ENCODE assay signal across 1 cellular context in the genomic region with DNA sequence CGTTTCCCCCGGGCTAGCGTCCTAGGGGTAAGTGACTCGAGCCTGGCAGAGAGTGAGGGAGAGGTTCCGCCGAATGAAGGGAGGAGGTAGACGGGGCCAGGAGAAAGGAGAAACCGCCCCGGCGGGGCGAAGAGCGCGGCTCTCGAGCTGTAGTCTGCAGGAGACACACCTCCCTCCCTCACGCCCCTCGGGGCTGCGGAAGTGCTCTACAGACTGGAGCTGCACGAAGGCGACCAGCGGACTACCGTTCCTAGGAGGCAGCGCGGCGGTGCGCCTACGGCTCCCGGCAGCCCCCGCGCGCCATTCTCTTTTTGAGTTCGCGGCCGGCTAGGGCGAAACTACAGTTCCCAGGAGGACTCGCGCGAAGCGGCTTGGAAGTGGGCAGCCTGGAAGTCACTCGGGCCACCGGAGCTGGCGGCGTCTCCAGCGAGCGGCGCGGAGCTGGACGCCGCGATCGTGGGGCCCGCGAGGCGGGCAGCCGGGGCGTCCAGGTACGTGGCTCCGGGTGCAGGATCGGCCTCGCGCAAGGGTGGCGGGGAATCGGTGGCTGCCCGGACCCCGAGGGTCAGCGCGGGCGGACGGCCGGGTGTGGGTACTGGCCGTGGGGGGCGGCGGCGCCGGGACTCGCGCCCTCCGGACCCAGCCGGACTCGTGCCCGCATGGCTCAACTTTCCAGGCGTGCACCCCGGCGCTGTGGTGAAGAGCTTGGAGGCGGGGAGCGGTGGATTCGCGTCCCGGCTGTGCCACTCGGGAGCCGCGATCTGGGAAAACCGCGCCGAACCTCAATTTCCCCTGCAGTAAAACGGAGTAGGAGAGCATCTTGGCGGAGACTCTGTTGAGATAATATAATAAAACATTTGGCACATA.
TF ChIP-seq lines count a peak whose summit lies in the region.

A gene with protein sequence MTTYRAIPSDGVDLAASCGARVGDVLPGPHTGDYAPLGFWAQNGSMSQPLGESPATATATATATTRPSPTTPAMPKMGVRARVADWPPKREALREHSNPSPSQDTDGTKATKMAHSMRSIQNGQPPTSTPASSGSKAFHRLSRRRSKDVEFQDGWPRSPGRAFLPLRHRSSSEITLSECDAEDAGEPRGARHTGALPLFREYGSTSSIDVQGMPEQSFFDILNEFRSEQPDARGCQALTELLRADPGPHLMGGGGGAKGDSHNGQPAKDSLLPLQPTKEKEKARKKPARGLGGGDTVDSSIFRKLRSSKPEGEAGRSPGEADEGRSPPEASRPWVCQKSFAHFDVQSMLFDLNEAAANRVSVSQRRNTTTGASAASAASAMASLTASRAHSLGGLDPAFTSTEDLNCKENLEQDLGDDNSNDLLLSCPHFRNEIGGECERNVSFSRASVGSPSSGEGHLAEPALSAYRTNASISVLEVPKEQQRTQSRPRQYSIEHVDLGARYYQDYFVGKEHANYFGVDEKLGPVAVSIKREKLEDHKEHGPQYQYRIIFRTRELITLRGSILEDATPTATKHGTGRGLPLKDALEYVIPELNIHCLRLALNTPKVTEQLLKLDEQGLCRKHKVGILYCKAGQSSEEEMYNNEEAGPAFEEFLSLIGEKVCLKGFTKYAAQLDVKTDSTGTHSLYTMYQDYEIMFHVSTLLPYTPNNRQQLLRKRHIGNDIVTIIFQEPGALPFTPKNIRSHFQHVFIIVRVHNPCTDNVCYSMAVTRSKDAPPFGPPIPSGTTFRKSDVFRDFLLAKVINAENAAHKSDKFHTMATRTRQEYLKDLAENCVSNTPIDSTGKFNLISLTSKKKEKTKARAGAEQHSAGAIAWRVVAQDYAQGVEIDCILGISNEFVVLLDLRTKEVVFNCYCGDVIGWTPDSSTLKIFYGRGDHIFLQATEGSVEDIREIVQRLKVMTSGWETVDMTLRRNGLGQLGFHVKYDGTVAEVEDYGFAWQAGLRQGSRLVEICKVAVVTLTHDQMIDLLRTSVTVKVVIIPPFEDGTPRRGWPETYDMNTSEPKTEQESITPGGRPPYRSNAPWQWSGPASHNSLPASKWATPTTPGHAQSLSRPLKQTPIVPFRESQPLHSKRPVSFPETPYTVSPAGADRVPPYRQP (N-terminal part only) (plus strand): TSS at position 341 of the 867 bp plus-strand sequence. CDS start 174,358 bp downstream, outside the sequence.

TF ChIP-seq in K562, 482 proteins besides CTCF, POLR2A, EP300 and RAD21 (continued from another document and continues in another):
- TF ChIP-seq, protein P1, sequence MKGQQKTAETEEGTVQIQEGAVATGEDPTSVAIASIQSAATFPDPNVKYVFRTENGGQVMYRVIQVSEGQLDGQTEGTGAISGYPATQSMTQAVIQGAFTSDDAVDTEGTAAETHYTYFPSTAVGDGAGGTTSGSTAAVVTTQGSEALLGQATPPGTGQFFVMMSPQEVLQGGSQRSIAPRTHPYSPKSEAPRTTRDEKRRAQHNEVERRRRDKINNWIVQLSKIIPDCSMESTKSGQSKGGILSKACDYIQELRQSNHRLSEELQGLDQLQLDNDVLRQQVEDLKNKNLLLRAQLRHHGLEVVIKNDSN (CRISPR knock-in tag; IDR thresholded peaks at IDR 0.05), result no peak
- peak; percentile 70 for TF ChIP-seq ZNF766 (CRISPR knock-in tag; conservative IDR thresholded peaks at IDR 0.05)
- no peak for TF ChIP-seq GATA2 (CRISPR knock-in tag; IDR thresholded peaks at IDR 0.05)
- TF ChIP-seq, protein P2, sequence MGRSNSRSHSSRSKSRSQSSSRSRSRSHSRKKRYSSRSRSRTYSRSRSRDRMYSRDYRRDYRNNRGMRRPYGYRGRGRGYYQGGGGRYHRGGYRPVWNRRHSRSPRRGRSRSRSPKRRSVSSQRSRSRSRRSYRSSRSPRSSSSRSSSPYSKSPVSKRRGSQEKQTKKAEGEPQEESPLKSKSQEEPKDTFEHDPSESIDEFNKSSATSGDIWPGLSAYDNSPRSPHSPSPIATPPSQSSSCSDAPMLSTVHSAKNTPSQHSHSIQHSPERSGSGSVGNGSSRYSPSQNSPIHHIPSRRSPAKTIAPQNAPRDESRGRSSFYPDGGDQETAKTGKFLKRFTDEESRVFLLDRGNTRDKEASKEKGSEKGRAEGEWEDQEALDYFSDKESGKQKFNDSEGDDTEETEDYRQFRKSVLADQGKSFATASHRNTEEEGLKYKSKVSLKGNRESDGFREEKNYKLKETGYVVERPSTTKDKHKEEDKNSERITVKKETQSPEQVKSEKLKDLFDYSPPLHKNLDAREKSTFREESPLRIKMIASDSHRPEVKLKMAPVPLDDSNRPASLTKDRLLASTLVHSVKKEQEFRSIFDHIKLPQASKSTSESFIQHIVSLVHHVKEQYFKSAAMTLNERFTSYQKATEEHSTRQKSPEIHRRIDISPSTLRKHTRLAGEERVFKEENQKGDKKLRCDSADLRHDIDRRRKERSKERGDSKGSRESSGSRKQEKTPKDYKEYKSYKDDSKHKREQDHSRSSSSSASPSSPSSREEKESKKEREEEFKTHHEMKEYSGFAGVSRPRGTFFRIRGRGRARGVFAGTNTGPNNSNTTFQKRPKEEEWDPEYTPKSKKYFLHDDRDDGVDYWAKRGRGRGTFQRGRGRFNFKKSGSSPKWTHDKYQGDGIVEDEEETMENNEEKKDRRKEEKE (IDR thresholded peaks at IDR 0.05; ENCODE audit: borderline replicate concordance in 1 of 2, control insufficient read depth in 1 of 2, low read depth in 2 of 2, low read length in 1 of 2), result no peak
- no peak for TF ChIP-seq NEUROD1 (IDR thresholded peaks at IDR 0.05; ENCODE audit: borderline replicate concordance, low read depth, low read length, partially characterized antibody)
- no peak for TF ChIP-seq NCOA1 (IDR thresholded peaks at IDR 0.05; ENCODE audit: low read depth)
- TF ChIP-seq, protein P3, sequence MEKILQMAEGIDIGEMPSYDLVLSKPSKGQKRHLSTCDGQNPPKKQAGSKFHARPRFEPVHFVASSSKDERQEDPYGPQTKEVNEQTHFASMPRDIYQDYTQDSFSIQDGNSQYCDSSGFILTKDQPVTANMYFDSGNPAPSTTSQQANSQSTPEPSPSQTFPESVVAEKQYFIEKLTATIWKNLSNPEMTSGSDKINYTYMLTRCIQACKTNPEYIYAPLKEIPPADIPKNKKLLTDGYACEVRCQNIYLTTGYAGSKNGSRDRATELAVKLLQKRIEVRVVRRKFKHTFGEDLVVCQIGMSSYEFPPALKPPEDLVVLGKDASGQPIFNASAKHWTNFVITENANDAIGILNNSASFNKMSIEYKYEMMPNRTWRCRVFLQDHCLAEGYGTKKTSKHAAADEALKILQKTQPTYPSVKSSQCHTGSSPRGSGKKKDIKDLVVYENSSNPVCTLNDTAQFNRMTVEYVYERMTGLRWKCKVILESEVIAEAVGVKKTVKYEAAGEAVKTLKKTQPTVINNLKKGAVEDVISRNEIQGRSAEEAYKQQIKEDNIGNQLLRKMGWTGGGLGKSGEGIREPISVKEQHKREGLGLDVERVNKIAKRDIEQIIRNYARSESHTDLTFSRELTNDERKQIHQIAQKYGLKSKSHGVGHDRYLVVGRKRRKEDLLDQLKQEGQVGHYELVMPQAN (IDR thresholded peaks at IDR 0.05; ENCODE audit: borderline replicate concordance), result peak; percentile 77; the same call in 1 of the 2 replicates
- no peak for TF ChIP-seq ZZZ3 (IDR thresholded peaks at IDR 0.05)
- no peak for TF ChIP-seq RHOXF2B (CRISPR knock-in tag; conservative IDR thresholded peaks at IDR 0.05)
- TF ChIP-seq ELF4 (CRISPR knock-in tag; IDR thresholded peaks at IDR 0.05), result no peak
- TF ChIP-seq DDX20 (tag; IDR thresholded peaks at IDR 0.05; ENCODE audit: low read depth), result no peak
- TF ChIP-seq KLF1 (tag; IDR thresholded peaks at IDR 0.05), result no peak
- TF ChIP-seq, protein P4, sequence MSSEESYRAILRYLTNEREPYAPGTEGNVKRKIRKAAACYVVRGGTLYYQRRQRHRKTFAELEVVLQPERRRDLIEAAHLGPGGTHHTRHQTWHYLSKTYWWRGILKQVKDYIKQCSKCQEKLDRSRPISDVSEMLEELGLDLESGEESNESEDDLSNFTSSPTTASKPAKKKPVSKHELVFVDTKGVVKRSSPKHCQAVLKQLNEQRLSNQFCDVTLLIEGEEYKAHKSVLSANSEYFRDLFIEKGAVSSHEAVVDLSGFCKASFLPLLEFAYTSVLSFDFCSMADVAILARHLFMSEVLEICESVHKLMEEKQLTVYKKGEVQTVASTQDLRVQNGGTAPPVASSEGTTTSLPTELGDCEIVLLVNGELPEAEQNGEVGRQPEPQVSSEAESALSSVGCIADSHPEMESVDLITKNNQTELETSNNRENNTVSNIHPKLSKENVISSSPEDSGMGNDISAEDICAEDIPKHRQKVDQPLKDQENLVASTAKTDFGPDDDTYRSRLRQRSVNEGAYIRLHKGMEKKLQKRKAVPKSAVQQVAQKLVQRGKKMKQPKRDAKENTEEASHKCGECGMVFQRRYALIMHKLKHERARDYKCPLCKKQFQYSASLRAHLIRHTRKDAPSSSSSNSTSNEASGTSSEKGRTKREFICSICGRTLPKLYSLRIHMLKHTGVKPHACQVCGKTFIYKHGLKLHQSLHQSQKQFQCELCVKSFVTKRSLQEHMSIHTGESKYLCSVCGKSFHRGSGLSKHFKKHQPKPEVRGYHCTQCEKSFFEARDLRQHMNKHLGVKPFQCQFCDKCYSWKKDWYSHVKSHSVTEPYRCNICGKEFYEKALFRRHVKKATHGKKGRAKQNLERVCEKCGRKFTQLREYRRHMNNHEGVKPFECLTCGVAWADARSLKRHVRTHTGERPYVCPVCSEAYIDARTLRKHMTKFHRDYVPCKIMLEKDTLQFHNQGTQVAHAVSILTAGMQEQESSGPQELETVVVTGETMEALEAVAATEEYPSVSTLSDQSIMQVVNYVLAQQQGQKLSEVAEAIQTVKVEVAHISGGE (CRISPR knock-in tag; IDR thresholded peaks at IDR 0.05), result no peak; a peak in 1 of 6 replicates
- TF ChIP-seq HEY1 (CRISPR knock-in tag; IDR thresholded peaks at IDR 0.05; ENCODE audit: borderline replicate concordance), result no peak
- TF ChIP-seq CHD2 (IDR thresholded peaks at IDR 0.05; ENCODE audit: low read depth, low read length), result 0 out of 2 replicates have a peak, but pooled peaks have one; percentile 50
- TF ChIP-seq TCF3 (CRISPR knock-in tag; IDR thresholded peaks at IDR 0.05), result no peak
- TF ChIP-seq FOXK1 (CRISPR knock-in tag; IDR thresholded peaks at IDR 0.05; ENCODE audit: borderline replicate concordance), result no peak
- TF ChIP-seq ZNF586 (CRISPR knock-in tag; conservative IDR thresholded peaks at IDR 0.05), result no peak
- TF ChIP-seq JUN (IDR thresholded peaks at IDR 0.05; ENCODE audit: borderline replicate concordance, low read depth, low read length), result peak; percentile 5; the same call in 1 of the 2 replicates
- TF ChIP-seq JUN (CRISPR knock-in tag; IDR thresholded peaks at IDR 0.05; ENCODE audit: borderline replicate concordance), result no peak
- TF ChIP-seq, protein P5, sequence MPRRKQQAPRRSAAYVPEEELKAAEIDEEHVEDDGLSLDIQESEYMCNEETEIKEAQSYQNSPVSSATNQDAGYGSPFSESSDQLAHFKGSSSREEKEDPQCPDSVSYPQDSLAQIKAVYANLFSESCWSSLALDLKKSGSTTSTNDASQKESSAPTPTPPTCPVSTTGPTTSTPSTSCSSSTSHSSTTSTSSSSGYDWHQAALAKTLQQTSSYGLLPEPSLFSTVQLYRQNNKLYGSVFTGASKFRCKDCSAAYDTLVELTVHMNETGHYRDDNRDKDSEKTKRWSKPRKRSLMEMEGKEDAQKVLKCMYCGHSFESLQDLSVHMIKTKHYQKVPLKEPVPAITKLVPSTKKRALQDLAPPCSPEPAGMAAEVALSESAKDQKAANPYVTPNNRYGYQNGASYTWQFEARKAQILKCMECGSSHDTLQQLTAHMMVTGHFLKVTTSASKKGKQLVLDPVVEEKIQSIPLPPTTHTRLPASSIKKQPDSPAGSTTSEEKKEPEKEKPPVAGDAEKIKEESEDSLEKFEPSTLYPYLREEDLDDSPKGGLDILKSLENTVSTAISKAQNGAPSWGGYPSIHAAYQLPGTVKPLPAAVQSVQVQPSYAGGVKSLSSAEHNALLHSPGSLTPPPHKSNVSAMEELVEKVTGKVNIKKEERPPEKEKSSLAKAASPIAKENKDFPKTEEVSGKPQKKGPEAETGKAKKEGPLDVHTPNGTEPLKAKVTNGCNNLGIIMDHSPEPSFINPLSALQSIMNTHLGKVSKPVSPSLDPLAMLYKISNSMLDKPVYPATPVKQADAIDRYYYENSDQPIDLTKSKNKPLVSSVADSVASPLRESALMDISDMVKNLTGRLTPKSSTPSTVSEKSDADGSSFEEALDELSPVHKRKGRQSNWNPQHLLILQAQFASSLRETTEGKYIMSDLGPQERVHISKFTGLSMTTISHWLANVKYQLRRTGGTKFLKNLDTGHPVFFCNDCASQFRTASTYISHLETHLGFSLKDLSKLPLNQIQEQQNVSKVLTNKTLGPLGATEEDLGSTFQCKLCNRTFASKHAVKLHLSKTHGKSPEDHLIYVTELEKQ (CRISPR knock-in tag; IDR thresholded peaks at IDR 0.05), result no peak
- TF ChIP-seq C11orf30 (IDR thresholded peaks at IDR 0.05; ENCODE audit: low read depth), result no peak
- TF ChIP-seq TBL1XR1 (IDR thresholded peaks at IDR 0.05; ENCODE audit: low read length in 2 of 2), result no peak
- no peak for TF ChIP-seq ETV6 (IDR thresholded peaks at IDR 0.05; ENCODE audit: borderline replicate concordance in 1 of 2, low read depth in 2 of 2, low read length in 1 of 2)
- TF ChIP-seq ETV6 (CRISPR knock-in tag; IDR thresholded peaks at IDR 0.05; ENCODE audit: borderline replicate concordance), result no peak
- 0 out of 2 replicates have a peak, but pooled peaks have one; percentile 33 for TF ChIP-seq E2F3 (CRISPR knock-in tag; IDR thresholded peaks at IDR 0.05)
- no peak for TF ChIP-seq ZNF384 (IDR thresholded peaks at IDR 0.05; ENCODE audit: low read depth, low read length)
- no peak for TF ChIP-seq KLF16 (IDR thresholded peaks at IDR 0.05)
- TF ChIP-seq, protein P6, sequence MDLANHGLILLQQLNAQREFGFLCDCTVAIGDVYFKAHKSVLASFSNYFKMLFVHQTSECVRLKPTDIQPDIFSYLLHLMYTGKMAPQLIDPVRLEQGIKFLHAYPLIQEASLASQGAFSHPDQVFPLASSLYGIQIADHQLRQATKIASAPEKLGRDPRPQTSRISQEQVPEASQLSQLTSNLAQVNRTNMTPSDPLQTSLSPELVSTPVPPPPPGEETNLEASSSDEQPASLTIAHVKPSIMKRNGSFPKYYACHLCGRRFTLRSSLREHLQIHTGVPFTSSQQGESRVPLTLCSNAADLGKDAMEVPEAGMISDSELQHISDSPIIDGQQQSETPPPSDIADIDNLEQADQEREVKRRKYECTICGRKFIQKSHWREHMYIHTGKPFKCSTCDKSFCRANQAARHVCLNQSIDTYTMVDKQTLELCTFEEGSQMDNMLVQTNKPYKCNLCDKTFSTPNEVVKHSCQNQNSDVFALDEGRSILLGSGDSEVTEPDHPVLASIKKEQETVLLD (IDR thresholded peaks at IDR 0.05), result no peak
- no peak for TF ChIP-seq BRF1 (IDR thresholded peaks at IDR 0.05; ENCODE audit: borderline replicate concordance, extremely low read depth, insufficient read length)
- TF ChIP-seq ZNF76 (CRISPR knock-in tag; IDR thresholded peaks at IDR 0.05; ENCODE audit: borderline replicate concordance), result 0 out of 2 replicates have a peak, but pooled peaks have one; percentile 59
- TF ChIP-seq SMAD1 (IDR thresholded peaks at IDR 0.05; ENCODE audit: low read depth, low read length, partially characterized antibody), result no peak
- no peak for TF ChIP-seq RBM34 (IDR thresholded peaks at IDR 0.05; ENCODE audit: borderline replicate concordance, insufficient read depth, low read length)
- peak; percentile 29; the same call in 1 of the 2 replicates for TF ChIP-seq BHLHE40 (IDR thresholded peaks at IDR 0.05; ENCODE audit: low read length)
- TF ChIP-seq ATF7 (IDR thresholded peaks at IDR 0.05), result peak; percentile 67; the same call in 1 of the 2 replicates
- TF ChIP-seq FOXP1 (CRISPR knock-in tag; IDR thresholded peaks at IDR 0.05), result no peak
- no peak for TF ChIP-seq FOXM1 (IDR thresholded peaks at IDR 0.05; ENCODE audit: low read depth)
- TF ChIP-seq FOXM1 (CRISPR knock-in tag; IDR thresholded peaks at IDR 0.05; ENCODE audit: low read depth), result no peak
